Comparison of ENCODE assay signal across 23 cellular contexts in genomic region chr13:69124996-69125395, GRCh38.
DNase-seq lines count a peak whose midpoint lies in the region; ATAC-seq, FAIRE-seq and TF ChIP-seq lines count a peak whose summit lies in the region.
"Had no signal": no experiment of that assay in that cellular context is flagged by ENCODE, and none has a peak within 500 bp of the region (broad histone marks: within the 10 kb centered on the region; RNA-seq: fewer than 3 reads in every experiment).

No MANE protein-coding gene starts in this region.

- no peaks in the 10 kb centered on the region for H3K9me3 ChIP-seq in CD8-positive, alpha-beta T cell (ENCODE audit: low read length)
- H3K9me3 ChIP-seq: BE2C, SJSA1 had no signal

- H3K4me3 Mint-ChIP-seq in CD8-positive, alpha-beta T cell, result no peak overlapping the region

- H3K4me3 ChIP-seq in bronchial epithelial cell (ENCODE audit: low read depth, low read length), result no peak overlapping the region
- no peak overlapping the region for H3K4me3 ChIP-seq in CD8-positive, alpha-beta T cell (ENCODE audit: low read depth, low read length)
- H3K4me3 ChIP-seq: GM12878, SJSA1 had no signal

- FAIRE-seq in bronchial epithelial cell (lab: Jason Lieb, UNC), result no peak
- FAIRE-seq: A204.1, GM12878 had no signal

- TF ChIP-seq CTCF in bronchial epithelial cell (IDR thresholded peaks at IDR 0.05; ENCODE audit: insufficient read depth, low read length, severe bottlenecking), result no peak
- no peak for TF ChIP-seq CTCF in CD8-positive, alpha-beta T cell (IDR thresholded peaks at IDR 0.05)

- no peaks in the 10 kb centered on the region for H3K36me3 ChIP-seq in bronchial epithelial cell (ENCODE audit: control insufficient read depth, insufficient read depth, low read length)
- no peaks in the 10 kb centered on the region for H3K36me3 ChIP-seq in CD8-positive, alpha-beta T cell (ENCODE audit: insufficient read depth, low read length)
- H3K36me3 ChIP-seq: BE2C, SJSA1 had no signal

- in situ Hi-C loops in G401 (cut with HindIII; ENCODE audit: low sequenced_read_pairs), result no loop called here

- H3K27ac Mint-ChIP-seq in CD8-positive, alpha-beta T cell, result no peak overlapping the region

- no peaks in the 10 kb centered on the region for H3K27me3 ChIP-seq in bronchial epithelial cell (ENCODE audit: control insufficient read depth, insufficient read depth, low read length)
- no peaks in the 10 kb centered on the region for H3K27me3 ChIP-seq in CD8-positive, alpha-beta T cell (ENCODE audit: insufficient read depth, low read length)
- H3K27me3 ChIP-seq: BE2C, SJSA1 had no signal

- no peak overlapping the region for H3K27ac ChIP-seq in CD8-positive, alpha-beta T cell (ENCODE audit: low read depth, low read length)
- H3K27ac ChIP-seq: SJSA1 had no signal

- H3K4me1 Mint-ChIP-seq in CD8-positive, alpha-beta T cell (ENCODE audit: low read depth), result no peaks in the 10 kb centered on the region

- POLR2A ChIA-PET in CD8-positive, alpha-beta T cell (lab: Charles Lee), result no interaction called here

- no peaks in the 10 kb centered on the region for H3K36me3 Mint-ChIP-seq in CD8-positive, alpha-beta T cell

- DNase-seq in NCI-H748 (lab: John Stamatoyannopoulos, UW; ENCODE audit: unreplicated experiment), result peak; percentile 7
- no peak for DNase-seq in NCI-H748 treated with DMSO at 0.1 percent for 48 hours (lab: John Stamatoyannopoulos, UW)
- DNase-seq in OCI-M1 (lab: John Stamatoyannopoulos, UW), result peak; percentile 7
- DNase-seq in bronchial epithelial cell (ENCODE audit: low read depth), result peak; percentile 11
- DNase-seq in G401 (ENCODE audit: low spot score), result no peak
- no peak for DNase-seq in activated effector memory CD4-positive, alpha-beta T cell treated with Interleukin-2 at 50 U/mL for 16 hours
- DNase-seq in CD8-positive, alpha-beta T cell, result no peak
- DNase-seq: BE2C, COR-L47, DMS79, H7, KG1, NCI-H1694, NCI-H2081 treated with DMSO at 0.1 percent for 48 hours, NCI-H446 treated with DMSO at 0.1 percent for 48 hours, NCI-H69, T-helper 1 cell had no signal

- ATAC-seq in esophagus mucosa, result no peak
- no peak for ATAC-seq in CD8-positive, alpha-beta T cell
- ATAC-seq: GM12878, Panc1, Right ventricle myocardium inferior had no signal

- CTCF ChIA-PET in CD8-positive, alpha-beta T cell (lab: Charles Lee), result no interaction called here

- intact Hi-C loops in CD8-positive, alpha-beta T cell (cut with DNase I, micrococcal nuclease), result no loop called here

- H3K9me3 Mint-ChIP-seq in CD8-positive, alpha-beta T cell, result peaks cover 40% of the 10 kb centered on the region

- H3K27me3 Mint-ChIP-seq in CD8-positive, alpha-beta T cell (ENCODE audit: low read depth), result no peaks in the 10 kb centered on the region

- H3K4me1 ChIP-seq in CD8-positive, alpha-beta T cell (ENCODE audit: insufficient read depth, low read length), result no peaks in the 10 kb centered on the region
- H3K4me1 ChIP-seq: SJSA1 had no signal

Comparison
In these comparisons a context has a peak if more than half of its experiments do, and no peak if none do; other contexts are left out.
1. DNase-seq: peak in NCI-H748 (single experiment), OCI-M1 (single experiment) and bronchial epithelial cell (single experiment); none in NCI-H748 treated with DMSO at 0.1 percent for 48 hours (single experiment), G401 (single experiment), activated effector memory CD4-positive, alpha-beta T cell treated with Interleukin-2 at 50 U/mL for 16 hours (single experiment) and CD8-positive, alpha-beta T cell (0 of 7).